ENCODE assay signal across 1 cellular context in genomic region chr7:26185907-26186180, GRCh38.
TF ChIP-seq lines count a peak whose summit lies in the region.

No MANE protein-coding gene starts in this region.

TF ChIP-seq in K562, 482 proteins besides CTCF, POLR2A, EP300 and RAD21:
- 0 out of 2 replicates have a peak, but pooled peaks have one; percentile 44 for TF ChIP-seq POLR2G (IDR thresholded peaks at IDR 0.05; ENCODE audit: low read depth, low read length)
- TF ChIP-seq ZBTB11 (CRISPR knock-in tag; IDR thresholded peaks at IDR 0.05), result 0 out of 6 replicates have a peak, but pooled peaks of 1 of the 3 experiments have one; percentile 21
